Comparison of ENCODE assay signal across 34 cellular contexts in the genomic region with DNA sequence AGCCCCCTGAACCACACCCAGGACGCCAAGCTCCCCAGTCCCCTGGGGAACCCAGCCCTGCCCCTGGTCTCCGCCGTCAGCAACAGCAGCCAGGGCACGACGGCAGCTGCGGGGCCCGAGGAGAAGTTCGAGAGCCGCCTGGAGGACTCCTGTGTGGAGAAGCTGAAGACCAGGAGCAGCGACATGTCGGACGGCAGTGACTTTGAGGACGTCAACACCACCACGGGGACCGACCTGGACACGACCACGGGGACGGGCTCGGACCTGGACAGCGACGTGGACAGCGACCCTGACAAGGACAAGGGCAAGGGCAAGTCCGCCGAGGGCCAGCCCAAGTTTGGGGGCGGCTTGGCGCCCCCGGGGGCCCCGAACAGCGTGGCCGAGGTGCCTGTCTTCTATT. TPM values are rescaled to one million over a fixed set of nuclear protein-coding genes. Genes with fewer than 3 reads are reported as not detected.
"Had no signal": no experiment of that assay in that cellular context is flagged by ENCODE, and none has a peak within 500 bp of the region (broad histone marks: within the 10 kb centered on the region; RNA-seq: fewer than 3 reads in every experiment).

No MANE protein-coding gene starts in this region.

- ATAC-seq: activated naive CD4-positive, alpha-beta T cell treated with anti-CD3 and anti-CD28 coated beads, Interleukin-2, amount 50 U/mL, for 72 hours; activated naive CD8-positive, alpha-beta T cell treated with anti-CD3 and anti-CD28 coated beads, Interleukin-2, amount 50 U/mL, for 24 hours; activated T-cell treated with anti-CD3 and anti-CD28 coated beads, Interleukin-2, amount 50 U/mL, for 4 hours; activated T-cell treated with anti-CD3 and anti-CD28 coated beads, Interleukin-2, amount 50 U/mL, for 72 hours; activated T-helper 17 cell treated with anti-CD3 and anti-CD28 coated beads, Interleukin-2, amount 50 U/mL, for 72 hours; body of pancreas had no signal

- H3K9me3 ChIP-seq: adrenal gland, body of pancreas had no signal

- H3K27ac ChIP-seq: adrenal gland, ascending aorta, body of pancreas, brain microvascular endothelial cell, breast epithelium, cardiac muscle cell had no signal

- H3K4me3 ChIP-seq: adrenal gland, ascending aorta, body of pancreas, breast epithelium, cardiac muscle cell had no signal

- H3K36me3 ChIP-seq: adrenal gland, brain microvascular endothelial cell, breast epithelium had no signal

- DNase-seq: activated effector memory CD4-positive, alpha-beta T cell treated with anti-CD3 and anti-CD28 coated beads, Interleukin-2, amount 50 U/mL, for 16 hours; activated effector memory CD4-positive, alpha-beta T cell treated with Interleukin-2 at 50 U/mL for 16 hours; activated gamma-delta T cell; activated gamma-delta T cell treated with Interleukin-2 at 50 U/mL for 16 hours; activated naive CD4-positive, alpha-beta T cell; activated naive CD4-positive, alpha-beta T cell treated with anti-CD3 and anti-CD28 coated beads for 36 hours; activated naive CD4-positive, alpha-beta T cell treated with anti-CD3 and anti-CD28 coated beads, Interleukin-2, amount 10 ng/mL, durations not matched to agents 7 days and 5 days; activated naive CD4-positive, alpha-beta T cell treated with anti-CD3 and anti-CD28 coated beads, Interleukin-2, amount 50 U/mL, for 16 hours; activated naive CD4-positive, alpha-beta T cell treated with Interleukin-2 at 50 U/mL for 16 hours; activated naive CD8-positive, alpha-beta T cell treated with anti-CD3 and anti-CD28 coated beads for 36 hours; activated naive CD8-positive, alpha-beta T cell treated with anti-CD3 and anti-CD28 coated beads, Interleukin-2, amount 10 ng/mL, durations not matched to agents 7 days and 5 days; activated naive CD8-positive, alpha-beta T cell treated with anti-CD3 and anti-CD28 coated beads, Interleukin-2, amount 50 U/mL, for 24 hours; activated T-cell treated with anti-CD3 and anti-CD28 coated beads, Interleukin-2, amount 50 U/mL, for 1 hour; activated T-cell treated with anti-CD3 and anti-CD28 coated beads, Interleukin-2, amount 50 U/mL, for 24 hours; activated T-cell treated with anti-CD3 and anti-CD28 coated beads, Interleukin-2, amount 50 U/mL, for 4 hours; activated T-cell treated with anti-CD3 and anti-CD28 coated beads, Interleukin-2, amount 50 U/mL, for 48 hours; activated T-cell treated with anti-CD3 and anti-CD28 coated beads, Interleukin-2, amount 50 U/mL, for 72 hours; adrenal gland; amniotic stem cell; amygdala; anterior cingulate cortex; aorta; body of pancreas; brain microvascular endothelial cell; caudate nucleus; central memory CD4-positive, alpha-beta T cell; cerebellar nuclear complex had no signal

- H3K27me3 ChIP-seq: ascending aorta, body of pancreas, brain microvascular endothelial cell, cardiac muscle cell had no signal

- H3K4me1 ChIP-seq: adrenal gland, body of pancreas, breast epithelium had no signal

RNA-seq across cellular contexts. Expression of a gene that starts 42.7 kb away (rescaled TPM):
- total RNA-seq: activated naive CD8-positive, alpha-beta T cell treated with anti-CD3 and anti-CD28 coated beads, Interleukin-2, amount 10 ng/mL, durations not matched to agents 7 days and 5 days; activated T-helper 1 cell treated with anti-CD3 and anti-CD28 coated beads, Interleukin-12 subunit alpha, Interleukin-12 subunit beta, Interleukin-2, Interleukin-4 antibody, amounts not matched to agents 30 ng/mL and 10 ng/mL and 1 ng/mL, durations not matched to agents 14 hours and 24 hours and 36 hours; activated T-helper 2 cell treated with anti-CD3 and anti-CD28 coated beads, Interferon-gamma antibody, Interleukin-2, Interleukin-4, amounts not matched to agents 10 μg/mL and 5 μg/mL and 100 μg/mL, durations not matched to agents 14 hours and 24 hours and 36 hours; ascending aorta had no signal
